15 cellular contexts compared by ENCODE assay signal in the genomic region with DNA sequence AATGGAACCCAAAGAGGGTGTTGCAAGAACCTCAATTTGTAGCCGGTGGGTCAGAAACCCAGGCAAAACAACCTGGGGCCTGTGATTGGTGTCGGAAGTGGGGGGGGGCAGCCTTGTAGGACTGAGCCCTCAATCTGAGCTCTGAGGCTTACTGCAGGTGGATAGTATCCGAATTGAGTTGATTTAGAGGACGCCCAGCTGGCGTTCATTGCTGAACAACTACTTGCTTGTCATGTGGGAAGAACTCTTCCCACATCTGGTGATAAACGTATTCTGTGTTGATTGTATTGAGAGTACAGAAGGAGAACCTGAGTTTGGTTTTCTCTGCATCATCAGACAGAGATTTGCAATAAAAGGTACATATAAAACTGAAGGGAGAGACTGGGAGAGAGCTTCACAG. TPM values are rescaled to one million over a fixed set of nuclear protein-coding genes. Genes with fewer than 3 reads are reported as not detected.
A peak's percentile ranks its signal among the peaks of the same experiment; 100 is the strongest.
DNase-seq lines count a peak whose midpoint lies in the region; ATAC-seq and TF ChIP-seq lines count a peak whose summit lies in the region.
"Had no signal": no experiment of that assay in that cellular context is flagged by ENCODE, and none has a peak within 500 bp of the region (broad histone marks: within the 10 kb centered on the region; RNA-seq: fewer than 3 reads in every experiment).

No MANE protein-coding gene starts in this region.

- H3K27me3 ChIP-seq in HUES64 (ENCODE audit: insufficient read depth, low read length) (no peaks in the 10 kb centered on the region), iPS-18a (ENCODE audit: control insufficient read depth, insufficient read depth, low read length) (no peaks in the 10 kb centered on the region), upper lobe of right lung (no peaks in the 10 kb centered on the region)
- H3K27me3 ChIP-seq: BE2C had no signal

- H3K9ac ChIP-seq in HUES64 (ENCODE audit: low read depth, low read length) (no peak overlapping the region), iPS-18a (ENCODE audit: low read length) (no peak overlapping the region)

- H3K27ac ChIP-seq in HUES64 (ENCODE audit: low read depth, low read length) (no peak overlapping the region), iPS-18a (ENCODE audit: low read length) (no peak overlapping the region), upper lobe of right lung (peak overlapping the region; percentile 8)

- DNase-seq in WTC11 (ENCODE audit: low spot score) (no peak), upper lobe of right lung (no peak), NCI-H2107 (lab: John Stamatoyannopoulos, UW) (no peak), NCI-H510A (lab: John Stamatoyannopoulos, UW) (no peak)
- DNase-seq: BE2C; CD8-positive, alpha-beta T cell; GF-D8; Kasumi-1; NCI-H1417; NK-92 treated with Interleukin-12 subunit alpha and Interleukin-12 subunit beta, amount 100 ng/mL, for 24 hours; Right ventricle myocardium superior had no signal

- no peaks in the 10 kb centered on the region for H3K27me3 Mint-ChIP-seq in WTC11 (ENCODE audit: low read depth)

- ATAC-seq in WTC11, result no peak
- ATAC-seq in upper lobe of right lung, result no peak
- ATAC-seq in GM21825 (IDR thresholded peaks at IDR 0.05; ENCODE audit: unreplicated experiment), result no peak
- ATAC-seq: CD8-positive, alpha-beta T cell; SK-N-SH treated with all-trans-retinoic acid at 6 μM for 48 hours had no signal

- POLR2A ChIA-PET in WTC11 (lab: Charles Lee), result interaction anchor here (0.5 to 1.9 kb wide), 4 partner anchors 12 to 655 kb away, joined by 3 to 5 read pairs (median 4); no protein-coding TSS in a partner anchor

- TF ChIP-seq CTCF in WTC11 (IDR thresholded peaks at IDR 0.05) (no peak), upper lobe of right lung (IDR thresholded peaks at IDR 0.05) (no peak)

- WGBS in HUES64, result 87% methylated on average over 6 of the region's 6 CpGs

- peaks cover 72% of the 10 kb centered on the region for H3K4me1 Mint-ChIP-seq in WTC11

- H3K4me3 ChIP-seq in HUES64 (ENCODE audit: low read length) (0 out of 2 replicates have a peak overlapping the region, but pooled peaks have one; percentile 30), iPS-18a (ENCODE audit: low read length) (peak overlapping the region; percentile 5), upper lobe of right lung (no peak overlapping the region)

- H3K4me3 Mint-ChIP-seq in WTC11, result peak overlapping the region; percentile 42; the same call in 1 of the 2 replicates
- H3K4me3 Mint-ChIP-seq: CD8-positive, alpha-beta T cell had no signal

- H3K9me3 ChIP-seq in HUES64 (ENCODE audit: insufficient read depth, low read depth, low read length) (no peaks in the 10 kb centered on the region), iPS-18a (ENCODE audit: control insufficient read depth, low read depth, low read length) (no peaks in the 10 kb centered on the region), upper lobe of right lung (no peaks in the 10 kb centered on the region)
- H3K9me3 ChIP-seq: BE2C had no signal

- no peaks in the 10 kb centered on the region; the same call in 1 of the 2 replicates for H3K36me3 ChIP-seq in HUES64 (ENCODE audit: insufficient read depth, low read length)
- H3K36me3 ChIP-seq in iPS-18a (ENCODE audit: control insufficient read depth, low read depth, low read length), result no peaks in the 10 kb centered on the region
- no peaks in the 10 kb centered on the region for H3K36me3 ChIP-seq in upper lobe of right lung

- peak overlapping the region; percentile 51; the same call in 1 of the 2 replicates for H3K27ac Mint-ChIP-seq in WTC11
- H3K27ac Mint-ChIP-seq: CD8-positive, alpha-beta T cell had no signal

- H3K4me1 ChIP-seq in HUES64 (ENCODE audit: insufficient read depth, low read length), result peaks cover 42% of the 10 kb centered on the region
- peaks cover 34% of the 10 kb centered on the region for H3K4me1 ChIP-seq in iPS-18a (ENCODE audit: control insufficient read depth, low read depth, low read length)
- H3K4me1 ChIP-seq in upper lobe of right lung, result peaks cover 47% of the 10 kb centered on the region

- H3K36me3 Mint-ChIP-seq in WTC11, result peaks cover 14% of the 10 kb centered on the region

- peaks cover 13% of the 10 kb centered on the region for H3K9me3 Mint-ChIP-seq in WTC11
- H3K9me3 Mint-ChIP-seq: CD8-positive, alpha-beta T cell had no signal

- CTCF ChIA-PET in WTC11 (lab: Charles Lee), result interaction anchor here (1.1 to 1.4 kb wide), 4 partner anchors 9 to 35 kb away, joined by 3 read pairs; no protein-coding TSS in a partner anchor

- intact Hi-C loops in upper lobe of right lung (cut with DNase I), result no loop called here

TF ChIP-seq in WTC11, 78 proteins besides CTCF, POLR2A, EP300 and RAD21:
- no peak for TF ChIP-seq NFATC4 (CRISPR knock-in tag; IDR thresholded peaks at IDR 0.05)
- TF ChIP-seq FOXK1 (CRISPR knock-in tag; IDR thresholded peaks at IDR 0.05), result no peak
- TF ChIP-seq RELA (CRISPR knock-in tag; IDR thresholded peaks at IDR 0.05; ENCODE audit: borderline replicate concordance), result no peak
- TF ChIP-seq, protein P1, sequence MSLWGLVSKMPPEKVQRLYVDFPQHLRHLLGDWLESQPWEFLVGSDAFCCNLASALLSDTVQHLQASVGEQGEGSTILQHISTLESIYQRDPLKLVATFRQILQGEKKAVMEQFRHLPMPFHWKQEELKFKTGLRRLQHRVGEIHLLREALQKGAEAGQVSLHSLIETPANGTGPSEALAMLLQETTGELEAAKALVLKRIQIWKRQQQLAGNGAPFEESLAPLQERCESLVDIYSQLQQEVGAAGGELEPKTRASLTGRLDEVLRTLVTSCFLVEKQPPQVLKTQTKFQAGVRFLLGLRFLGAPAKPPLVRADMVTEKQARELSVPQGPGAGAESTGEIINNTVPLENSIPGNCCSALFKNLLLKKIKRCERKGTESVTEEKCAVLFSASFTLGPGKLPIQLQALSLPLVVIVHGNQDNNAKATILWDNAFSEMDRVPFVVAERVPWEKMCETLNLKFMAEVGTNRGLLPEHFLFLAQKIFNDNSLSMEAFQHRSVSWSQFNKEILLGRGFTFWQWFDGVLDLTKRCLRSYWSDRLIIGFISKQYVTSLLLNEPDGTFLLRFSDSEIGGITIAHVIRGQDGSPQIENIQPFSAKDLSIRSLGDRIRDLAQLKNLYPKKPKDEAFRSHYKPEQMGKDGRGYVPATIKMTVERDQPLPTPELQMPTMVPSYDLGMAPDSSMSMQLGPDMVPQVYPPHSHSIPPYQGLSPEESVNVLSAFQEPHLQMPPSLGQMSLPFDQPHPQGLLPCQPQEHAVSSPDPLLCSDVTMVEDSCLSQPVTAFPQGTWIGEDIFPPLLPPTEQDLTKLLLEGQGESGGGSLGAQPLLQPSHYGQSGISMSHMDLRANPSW (CRISPR knock-in tag; conservative IDR thresholded peaks at IDR 0.05; ENCODE audit: low read depth), result no peak
- TF ChIP-seq FOXP1 (CRISPR knock-in tag; IDR thresholded peaks at IDR 0.05; ENCODE audit: borderline replicate concordance), result no peak
- TF ChIP-seq NR1H2 (CRISPR knock-in tag; IDR thresholded peaks at IDR 0.05), result no peak
- TF ChIP-seq, protein P2, sequence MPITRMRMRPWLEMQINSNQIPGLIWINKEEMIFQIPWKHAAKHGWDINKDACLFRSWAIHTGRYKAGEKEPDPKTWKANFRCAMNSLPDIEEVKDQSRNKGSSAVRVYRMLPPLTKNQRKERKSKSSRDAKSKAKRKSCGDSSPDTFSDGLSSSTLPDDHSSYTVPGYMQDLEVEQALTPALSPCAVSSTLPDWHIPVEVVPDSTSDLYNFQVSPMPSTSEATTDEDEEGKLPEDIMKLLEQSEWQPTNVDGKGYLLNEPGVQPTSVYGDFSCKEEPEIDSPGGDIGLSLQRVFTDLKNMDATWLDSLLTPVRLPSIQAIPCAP (CRISPR knock-in tag; IDR thresholded peaks at IDR 0.05), result no peak
- TF ChIP-seq CREB1 (CRISPR knock-in tag; IDR thresholded peaks at IDR 0.05), result no peak
- no peak for TF ChIP-seq TCF7 (CRISPR knock-in tag; IDR thresholded peaks at IDR 0.05; ENCODE audit: low read depth)
- no peak for TF ChIP-seq ZNF671 (CRISPR knock-in tag; IDR thresholded peaks at IDR 0.05)

RNA-seq across cellular contexts. Expression of a gene that starts 5.1 kb away (rescaled TPM):
- 23.0 TPM for polyA plus RNA-seq in HUES64 (2013, experiment 1 of 2)
- polyA plus RNA-seq in HUES64 (2013, experiment 2 of 2), result 25.8 TPM
- total RNA-seq in WTC11 (2021) (41.8 to 46.8 TPM (median 44.3 TPM) in 3 replicates), upper lobe of right lung (85.0 TPM)
